12 cellular contexts compared by ENCODE assay signal in genomic region chr22:29626497-29627195, GRCh38. TPM values are rescaled to one million over a fixed set of nuclear protein-coding genes. Genes with fewer than 3 reads are reported as not detected.
DNase-seq lines count a peak whose midpoint lies in the region; ATAC-seq, FAIRE-seq and TF ChIP-seq lines count a peak whose summit lies in the region.
"Had no signal": no experiment of that assay in that cellular context is flagged by ENCODE, and none has a peak within 500 bp of the region (broad histone marks: within the 10 kb centered on the region; RNA-seq: fewer than 3 reads in every experiment).

No MANE protein-coding gene starts in this region.

- H3K27ac ChIP-seq in ACC112 (ENCODE audit: low read depth, low read length) = peak overlapping the region; percentile 99
- H3K27ac ChIP-seq in astrocyte (ENCODE audit: low read depth, low read length) = peak overlapping the region; percentile 98
- H3K27ac ChIP-seq in upper lobe of right lung = no peak overlapping the region
- H3K27ac ChIP-seq: coronary artery, right atrium auricular region had no signal

- ATAC-seq in upper lobe of right lung = no peak

- peak overlapping the region; percentile 94 for H3K27ac Mint-ChIP-seq in astrocyte (ENCODE audit: unreplicated experiment)

- H4K20me1 ChIP-seq in astrocyte (ENCODE audit: insufficient read depth, low read length) = no peaks in the 10 kb centered on the region

- peak; percentile 83 for FAIRE-seq in astrocyte (lab: Jason Lieb, UNC)

- H3K27me3 Mint-ChIP-seq in astrocyte (ENCODE audit: low read depth, unreplicated experiment) = no peaks in the 10 kb centered on the region
- H3K27me3 Mint-ChIP-seq: activated CD4-positive, alpha-beta memory T cell treated with anti-CD3 and anti-CD28 coated beads, Interleukin-2, amount 10 ng/mL, durations not matched to agents 7 days and 5 days had no signal

- H3K36me3 ChIP-seq in ACC112 (ENCODE audit: insufficient read depth, low read length) (no peaks in the 10 kb centered on the region), astrocyte (ENCODE audit: insufficient read depth, low read length) (no peaks in the 10 kb centered on the region), upper lobe of right lung (no peaks in the 10 kb centered on the region)
- H3K36me3 ChIP-seq: right atrium auricular region had no signal

- H3K4me3 Mint-ChIP-seq in astrocyte (ENCODE audit: unreplicated experiment) = peak overlapping the region; percentile 34
- H3K4me3 Mint-ChIP-seq: activated CD4-positive, alpha-beta memory T cell treated with anti-CD3 and anti-CD28 coated beads, Interleukin-2, amount 10 ng/mL, durations not matched to agents 7 days and 5 days had no signal

- peak overlapping the region; percentile 81 for H3K9ac ChIP-seq in astrocyte (ENCODE audit: low read length)

- peak overlapping the region; percentile 74 for H3K4me2 ChIP-seq in astrocyte (ENCODE audit: low read length)

- TF ChIP-seq CTCF in astrocyte (IDR thresholded peaks at IDR 0.05; ENCODE audit: insufficient read depth, low read depth, low read length) (no peak), GM20000 (IDR thresholded peaks at IDR 0.05; ENCODE audit: extremely low read depth, missing control alignments) (no peak), upper lobe of right lung (IDR thresholded peaks at IDR 0.05) (no peak)

- H3K4me3 ChIP-seq in ACC112 (ENCODE audit: low read depth, low read length) = no peak overlapping the region
- H3K4me3 ChIP-seq in astrocyte (ENCODE audit: insufficient read depth, low read depth, low read length) = no peak overlapping the region
- H3K4me3 ChIP-seq in upper lobe of right lung = no peak overlapping the region
- H3K4me3 ChIP-seq: coronary artery, right atrium auricular region had no signal

- no peaks in the 10 kb centered on the region for H3K27me3 ChIP-seq in ACC112 (ENCODE audit: insufficient read depth, low read length)
- no peaks in the 10 kb centered on the region for H3K27me3 ChIP-seq in astrocyte (ENCODE audit: insufficient read depth, low read length)
- H3K27me3 ChIP-seq in upper lobe of right lung = no peaks in the 10 kb centered on the region
- H3K27me3 ChIP-seq: right atrium auricular region had no signal

- no peaks in the 10 kb centered on the region for H3K9me3 Mint-ChIP-seq in astrocyte (ENCODE audit: unreplicated experiment)
- H3K9me3 Mint-ChIP-seq: activated CD4-positive, alpha-beta memory T cell treated with anti-CD3 and anti-CD28 coated beads, Interleukin-2, amount 10 ng/mL, durations not matched to agents 7 days and 5 days had no signal

- H3K79me2 ChIP-seq in ACC112 (ENCODE audit: control insufficient read depth, insufficient read depth, low read length, unreplicated experiment) (peaks cover 80% of the 10 kb centered on the region), astrocyte (ENCODE audit: insufficient read depth, low read length) (peaks cover 88% of the 10 kb centered on the region)

- intact Hi-C loops in upper lobe of right lung (cut with DNase I) = no loop called here

- H3K4me1 ChIP-seq in ACC112 (ENCODE audit: control insufficient read depth, insufficient read depth, low read length, unreplicated experiment) (peaks cover 52% of the 10 kb centered on the region), astrocyte (ENCODE audit: insufficient read depth, low read length) (peaks cover 75% of the 10 kb centered on the region), upper lobe of right lung (peaks cover 60% of the 10 kb centered on the region)

- H2AFZ ChIP-seq in ACC112 (ENCODE audit: low read length, unreplicated experiment) (no peak overlapping the region), astrocyte (ENCODE audit: low read depth, low read length) (no peak overlapping the region)

- no peaks in the 10 kb centered on the region for H3K36me3 Mint-ChIP-seq in astrocyte (ENCODE audit: low read depth, unreplicated experiment)

- DNase-seq in HS-5 (ENCODE audit: low read depth) (peak; percentile 87), astrocyte (ENCODE audit: low read depth) (peak; percentile 93), foreskin melanocyte (peak; percentile 32), GM20000 (ENCODE audit: low spot score) (no peak), upper lobe of right lung (no peak)
- no peak for DNase-seq in stimulated activated naive CD4-positive, alpha-beta T cell (lab: John Stamatoyannopoulos, UW)
- no peak for DNase-seq in stimulated activated CD4-positive, alpha-beta T cell treated with anti-CD3 and anti-CD28 coated beads, Interleukin-4, amount 100 ng/mL, for 1 hour
- DNase-seq: activated CD4-positive, alpha-beta memory T cell treated with anti-CD3 and anti-CD28 coated beads, Interleukin-2, amount 10 ng/mL, durations not matched to agents 7 days and 5 days; NCI-H2029 treated with DMSO at 0.1 percent for 48 hours had no signal

- H3K9me3 ChIP-seq in astrocyte (ENCODE audit: insufficient read depth, low read depth, low read length) (no peaks in the 10 kb centered on the region), upper lobe of right lung (no peaks in the 10 kb centered on the region)
- H3K9me3 ChIP-seq: right atrium auricular region had no signal

- H3K4me1 Mint-ChIP-seq in astrocyte (ENCODE audit: low read depth, unreplicated experiment) = peaks cover 62% of the 10 kb centered on the region

RNA-seq across cellular contexts. Expression of gene NF2, which starts 23.2 kb away (rescaled TPM):
- 84.8 and 93.4 TPM in 2 replicates for total RNA-seq in astrocyte
- 43.9 TPM for total RNA-seq in upper lobe of right lung

RNA-seq across cellular contexts. Expression of gene NIPSNAP1, which starts 45.7 kb away (rescaled TPM):
- total RNA-seq in astrocyte = 84.7 and 85.4 TPM in 2 replicates
- 23.0 TPM for total RNA-seq in upper lobe of right lung

Comparison
In these comparisons a context has a peak if more than half of its experiments do, and no peak if none do; other contexts are left out.
1. DNase-seq: peak in HS-5 (single experiment), astrocyte (single experiment) and foreskin melanocyte (single experiment); none in stimulated activated naive CD4-positive, alpha-beta T cell (0 of 6), GM20000 (single experiment), upper lobe of right lung (single experiment) and stimulated activated CD4-positive, alpha-beta T cell treated with anti-CD3 and anti-CD28 coated beads, Interleukin-4, amount 100 ng/mL, for 1 hour (single experiment).